Comparison of ENCODE assay signal across 13 cellular contexts in the genomic region with DNA sequence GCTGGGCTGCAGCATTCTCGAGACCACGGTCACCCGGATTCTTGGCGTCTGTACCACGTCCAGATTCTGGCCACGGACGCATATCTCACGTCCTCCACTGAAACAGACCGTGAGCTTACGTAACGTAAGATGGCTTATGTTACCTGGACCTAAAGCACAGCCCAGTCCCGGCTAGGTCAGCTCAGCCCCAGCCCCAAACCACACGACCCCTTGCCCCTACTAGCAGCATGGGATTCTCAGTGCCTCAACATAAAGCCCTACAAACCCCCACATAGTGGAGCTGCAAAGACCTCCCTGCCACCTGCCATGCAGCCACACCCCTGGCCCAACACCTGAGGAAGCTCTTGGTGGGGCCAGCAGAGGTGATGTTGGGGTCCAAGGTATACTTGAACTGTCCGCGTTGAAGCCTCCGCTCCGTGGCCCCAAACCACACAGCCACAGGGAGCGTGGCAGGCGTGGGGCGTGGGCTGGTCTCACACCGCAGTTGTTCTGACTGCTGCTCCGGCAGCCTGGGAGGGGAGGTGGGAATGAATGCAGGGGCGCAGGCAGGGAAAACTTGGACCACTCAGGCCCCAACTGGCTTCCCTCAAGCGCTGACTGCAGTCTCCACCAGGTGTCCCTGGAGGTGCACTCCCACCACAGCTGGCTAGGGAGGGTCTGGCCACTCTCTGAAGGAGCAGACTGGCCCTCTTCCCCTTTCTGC. TPM values are rescaled to one million over a fixed set of nuclear protein-coding genes. Genes with fewer than 3 reads are reported as not detected.
DNase-seq lines count a peak whose midpoint lies in the region; ATAC-seq and TF ChIP-seq lines count a peak whose summit lies in the region.
"Had no signal": no experiment of that assay in that cellular context is flagged by ENCODE, and none has a peak within 500 bp of the region (broad histone marks: within the 10 kb centered on the region; RNA-seq: fewer than 3 reads in every experiment).

No MANE protein-coding gene starts in this region.

- H3K23ac ChIP-seq in H9 (ENCODE audit: insufficient read length, low read depth, low read length): no peak overlapping the region

- H3K14ac ChIP-seq in H9 (ENCODE audit: insufficient read depth, low read length): no peak overlapping the region

- no peak overlapping the region for H2BK20ac ChIP-seq in H9 (ENCODE audit: low read depth, low read length, poor library complexity, severe bottlenecking)

- no peaks in the 10 kb centered on the region for H4K20me1 ChIP-seq in H9 (ENCODE audit: control insufficient read depth, insufficient read depth, insufficient read length)

- no peaks in the 10 kb centered on the region for H3K79me1 ChIP-seq in H9 (ENCODE audit: insufficient read depth, low read depth, low read length, poor library complexity, severe bottlenecking)

- no peak overlapping the region for H3K56ac ChIP-seq in H9 (ENCODE audit: insufficient read length, low read depth, low read length)

- no peak overlapping the region for H2BK5ac ChIP-seq in H9 (ENCODE audit: insufficient read length, low read length)

- H3K23me2 ChIP-seq in H9 (ENCODE audit: insufficient read length, low read depth, low read length, poor library complexity, severe bottlenecking): no peaks in the 10 kb centered on the region

- no peak overlapping the region for H4K8ac ChIP-seq in H9 (replicated peaks; ENCODE audit: insufficient read length, low read depth, low read length)

- peaks cover 50 to 96% (median 92%) of the 10 kb centered on the region in 3 experiments for H3K36me3 Mint-ChIP-seq in H9 (ENCODE audit: insufficient read depth in 1 of 3, low read depth in 3 of 3)

- H2BK120ac ChIP-seq in H9 (ENCODE audit: low read depth, low read length, poor library complexity, severe bottlenecking): no peak overlapping the region

- H2AFZ ChIP-seq in H9 (ENCODE audit: low read length): no peak overlapping the region

- H3K27me3 Mint-ChIP-seq in H9 (ENCODE audit: low read depth): no peaks in the 10 kb centered on the region
- H3K27me3 Mint-ChIP-seq: activated CD4-positive, alpha-beta T cell treated with anti-CD3 and anti-CD28 coated beads for 36 hours had no signal

- peaks cover 90% of the 10 kb centered on the region for H3K36me3 ChIP-seq in WERI-Rb-1
- H3K36me3 ChIP-seq in esophagus muscularis mucosa: peaks cover 93 to 100% (median 100%) of the 10 kb centered on the region in 4 donors
- H3K36me3 ChIP-seq in thyroid gland: peaks cover 82 to 93% of the 10 kb centered on the region in 2 donors

- H3K4me1 Mint-ChIP-seq in H9: no peaks in the 10 kb centered on the region
- H3K4me1 Mint-ChIP-seq: activated CD4-positive, alpha-beta T cell treated with anti-CD3 and anti-CD28 coated beads for 36 hours had no signal

- H3T11ph ChIP-seq in H9 (ENCODE audit: low read length): no peak overlapping the region

- TF ChIP-seq POLR2A in esophagus muscularis mucosa (IDR thresholded peaks at IDR 0.05; ENCODE audit: low read depth) (no peak), thyroid gland (IDR thresholded peaks at IDR 0.05) (no peak)

- H3K9me3 ChIP-seq in H9 (ENCODE audit: control insufficient read depth, low read depth, low read length): no peaks in the 10 kb centered on the region
- no peaks in the 10 kb centered on the region for H3K9me3 ChIP-seq in WERI-Rb-1 (ENCODE audit: severe bottlenecking)
- H3K9me3 ChIP-seq in esophagus muscularis mucosa: no peaks in the 10 kb centered on the region
- H3K9me3 ChIP-seq in thyroid gland: no peaks in the 10 kb centered on the region
- H3K9me3 ChIP-seq: Peyer's patch had no signal

- H2BK12ac ChIP-seq in H9 (ENCODE audit: insufficient read length, low read depth, low read length): no peak overlapping the region

- no CpG with 5 or more reads among the region's 24 CpGs for WGBS in H9 (ENCODE audit: extremely low coverage, insufficient read length, low lambda C conversion rate)
- 84% methylated on average over 12 of the region's 24 CpGs for WGBS in esophagus muscularis mucosa
- 91 to 94% methylated on average over 14 to 20 of the region's 24 CpGs for WGBS in thyroid gland, 2 donors

- H2AK5ac ChIP-seq in H9 (ENCODE audit: insufficient read length, low read length): no peak overlapping the region

- TF ChIP-seq CTCF in H9 (conservative IDR thresholded peaks at IDR 0.05): peak; percentile 39; the same call in 2 of the 3 replicates
- TF ChIP-seq CTCF in WERI-Rb-1 (IDR thresholded peaks at IDR 0.05; ENCODE audit: low read depth, low read length): peak; percentile 35; the same call in 1 of the 2 replicates
- TF ChIP-seq CTCF in esophagus muscularis mucosa (IDR thresholded peaks at IDR 0.05): no peak
- TF ChIP-seq CTCF in retinal pigment epithelial cell (conservative IDR thresholded peaks at IDR 0.05; ENCODE audit: low read depth, low read length): peak; percentile 29
- TF ChIP-seq CTCF in thyroid gland (IDR thresholded peaks at IDR 0.05): no peak

- no peak overlapping the region for H4K91ac ChIP-seq in H9 (ENCODE audit: insufficient read length, low read depth, low read length)

- DNase-seq in H9 (no peak), WERI-Rb-1 (no peak), esophagus muscularis mucosa (ENCODE audit: extremely low spot score) (no peak), retinal pigment epithelial cell (ENCODE audit: low read depth) (no peak), NCI-H1930 (lab: John Stamatoyannopoulos, UW) (no peak), thyroid gland (no peak)
- no peak for DNase-seq in stimulated activated naive CD8-positive, alpha-beta T cell treated with anti-CD3 and anti-CD28 coated beads, Interleukin-15, Interleukin-2, amounts not matched to agents 100 U/mL and 50 U/mL, for 24 hours
- DNase-seq: activated CD4-positive, alpha-beta T cell treated with anti-CD3 and anti-CD28 coated beads for 36 hours; left cardiac atrium; NCI-H1417 treated with DMSO at 0.1 percent for 48 hours; stimulated activated CD4-positive, alpha-beta T cell treated with anti-CD3 and anti-CD28 coated beads, Interleukin-2, amount 100 ng/mL, for 48 hours had no signal

- no peak overlapping the region for H3K18ac ChIP-seq in H9 (ENCODE audit: insufficient read length, low read depth, low read length)

- H3K27me3 ChIP-seq in H9 (ENCODE audit: insufficient read depth, low read length): no peaks in the 10 kb centered on the region
- no peaks in the 10 kb centered on the region for H3K27me3 ChIP-seq in WERI-Rb-1 (ENCODE audit: insufficient read depth, low read depth, severe bottlenecking)
- H3K27me3 ChIP-seq in esophagus muscularis mucosa: no peaks in the 10 kb centered on the region
- no peaks in the 10 kb centered on the region for H3K27me3 ChIP-seq in thyroid gland
- H3K27me3 ChIP-seq: Peyer's patch had no signal

- H3K4ac ChIP-seq in H9 (ENCODE audit: low read depth, low read length): no peak overlapping the region

- no peak for TF ChIP-seq EP300 in esophagus muscularis mucosa (IDR thresholded peaks at IDR 0.05)

- 0 out of 5 replicates have a peak overlapping the region, but pooled peaks of 1 of the 2 experiments have one; percentile 7 for H3K4me3 Mint-ChIP-seq in H9
- H3K4me3 Mint-ChIP-seq: activated CD4-positive, alpha-beta T cell treated with anti-CD3 and anti-CD28 coated beads for 36 hours had no signal

- no peak for ATAC-seq in stimulated activated naive CD8-positive, alpha-beta T cell treated with anti-CD3 and anti-CD28 coated beads, Interleukin-15, Interleukin-2, amounts not matched to agents 100 U/mL and 50 U/mL, for 24 hours
- ATAC-seq: activated CD4-positive, alpha-beta T cell treated with anti-CD3 and anti-CD28 coated beads for 36 hours; left cardiac atrium had no signal

- no peaks in the 10 kb centered on the region for H3K9me3 Mint-ChIP-seq in H9

- H4K5ac ChIP-seq in H9 (ENCODE audit: insufficient read length, low read depth, low read length): no peak overlapping the region

- H3K79me2 ChIP-seq in H9 (ENCODE audit: insufficient read depth, low read length): no peaks in the 10 kb centered on the region

- intact Hi-C loops in esophagus muscularis mucosa (cut with DNase I) (no loop called here), thyroid gland (cut with DNase I) (no loop called here)

- H3K4me3 ChIP-seq in WERI-Rb-1 (ENCODE audit: low read depth, low read length): no peak overlapping the region
- no peak overlapping the region for H3K4me3 ChIP-seq in esophagus muscularis mucosa
- H3K4me3 ChIP-seq in retinal pigment epithelial cell (ENCODE audit: low read length): no peak overlapping the region
- H3K4me3 ChIP-seq in thyroid gland (replicated peaks in 1 of 3): no peak overlapping the region
- H3K4me3 ChIP-seq: Peyer's patch had no signal

- H3K4me1 ChIP-seq in H9 (ENCODE audit: insufficient read depth, low read length) (no peaks in the 10 kb centered on the region), esophagus muscularis mucosa (peaks cover 0 to 17% (median 14%) of the 10 kb centered on the region in 4 donors), thyroid gland (no peaks in the 10 kb centered on the region)
- H3K4me1 ChIP-seq: Peyer's patch had no signal

- no peak overlapping the region for H3K27ac ChIP-seq in H9 (ENCODE audit: insufficient read length, low read depth, low read length)
- no peak overlapping the region for H3K27ac ChIP-seq in WERI-Rb-1
- peak overlapping the region in 3 of 4 donors; percentile 27 to 49 (median 38) for H3K27ac ChIP-seq in esophagus muscularis mucosa (replicated peaks in 1 of 4)
- H3K27ac ChIP-seq in thyroid gland: no peak overlapping the region
- H3K27ac ChIP-seq: Peyer's patch had no signal

- H3K9ac ChIP-seq in H9 (ENCODE audit: extremely low read depth, insufficient read length, low read length): no peak overlapping the region

- no peak overlapping the region for H3K4me2 ChIP-seq in H9 (ENCODE audit: insufficient read depth, insufficient read length, low read length)

- H2BK15ac ChIP-seq in H9 (ENCODE audit: low read depth, low read length): no peak overlapping the region

- H3K27ac Mint-ChIP-seq in H9: no peak overlapping the region
- H3K27ac Mint-ChIP-seq: activated CD4-positive, alpha-beta T cell treated with anti-CD3 and anti-CD28 coated beads for 36 hours had no signal

RNA-seq across cellular contexts. Expression of gene PLXNB1, which starts 14.5 kb away (rescaled TPM):
- total RNA-seq in H9 (2021): 175 and 184 TPM in 2 replicates
- total RNA-seq in esophagus muscularis mucosa: 100 to 1,000 TPM; 120 to 200 (median 152) TPM
- total RNA-seq in thyroid gland: 100 to 1,000 TPM; 126 to 216 (median 138) TPM

RNA-seq across cellular contexts. Expression of gene CCDC51, which starts 24.5 kb away (rescaled TPM):
- 20.0 and 22.0 TPM in 2 replicates for total RNA-seq in H9 (2021)
- 10 to 100 TPM; 15.6 to 26.6 (median 23.0) TPM for total RNA-seq in esophagus muscularis mucosa
- total RNA-seq in thyroid gland: 10 to 100 TPM in 3 of 4 donors, 1 to 10 TPM in 1; 8.6 to 17.0 (median 15.0) TPM

RNA-seq across cellular contexts. Expression of gene TMA7, which starts 24.7 kb away (rescaled TPM):
- 305 and 309 TPM in 2 replicates for total RNA-seq in H9 (2021)
- 100 to 1,000 TPM; 167 to 270 (median 205) TPM for total RNA-seq in esophagus muscularis mucosa
- 100 to 1,000 TPM; 133 to 413 (median 301) TPM for total RNA-seq in thyroid gland

RNA-seq across cellular contexts. Expression of gene ATRIP, which starts 31.1 kb away (rescaled TPM):
- total RNA-seq in H9 (2021) (16.3 and 17.5 TPM in 2 replicates), esophagus muscularis mucosa (1 to 10 TPM; 4.2 to 8.5 (median 5.3) TPM), thyroid gland (10 to 100 TPM in 2 of 4 donors, 1 to 10 TPM in 2; 8.4 to 13.9 (median 11.0) TPM)

RNA-seq across cellular contexts. Expression of gene FBXW12, which starts 43.4 kb away (rescaled TPM):
- 0.59 and 0.74 TPM in 2 replicates for total RNA-seq in H9 (2021)
- under 1 TPM in 1 of 4 donors, not detected in 3; 0.65 TPM for total RNA-seq in esophagus muscularis mucosa
- not detected for total RNA-seq in thyroid gland
- total RNA-seq: HT1080, left cardiac atrium, Peyer's patch had no signal

Comparison
In these comparisons a context has a peak if more than half of its experiments do, and no peak if none do; other contexts are left out.
1. H3K27ac ChIP-seq: peak in esophagus muscularis mucosa (3 of 4); none in H9 (single experiment), WERI-Rb-1 (single experiment) and thyroid gland (0 of 3).
2. CTCF ChIP-seq: peak in H9 (single experiment), WERI-Rb-1 (single experiment) and retinal pigment epithelial cell (single experiment); none in esophagus muscularis mucosa (0 of 3) and thyroid gland (0 of 6).